20 cellular contexts compared by ENCODE assay signal in genomic region chr5:64318175-64318574, GRCh38.
"Had no signal": no experiment of that assay in that cellular context is flagged by ENCODE, and none has a peak within 500 bp of the region (broad histone marks: within the 10 kb centered on the region; RNA-seq: fewer than 3 reads in every experiment).

No MANE protein-coding gene starts in this region.

- H3K27ac Mint-ChIP-seq: activated naive CD8-positive, alpha-beta T cell treated with anti-CD3 and anti-CD28 coated beads, Interleukin-2, amount 10 ng/mL, durations not matched to agents 7 days and 5 days; brain; immature natural killer cell; naive thymus-derived CD4-positive, alpha-beta T cell; neural progenitor cell; stimulated activated naive CD8-positive, alpha-beta T cell treated with anti-CD3 and anti-CD28 coated beads, Interleukin-15, amount 100 ng/mL, for 72 hours had no signal

- H3K36me3 ChIP-seq: colonic mucosa, neural progenitor cell, prostate gland, suprapubic skin, transverse colon, vagina had no signal

- DNase-seq: activated CD4-positive, alpha-beta T cell treated with anti-CD3 and anti-CD28 coated beads, Interleukin-2, amount 50 U/mL, for 48 hours; activated naive CD8-positive, alpha-beta T cell treated with anti-CD3 and anti-CD28 coated beads, Interleukin-2, amount 10 ng/mL, durations not matched to agents 7 days and 5 days; colonic mucosa; immature natural killer cell; mesendoderm; naive thymus-derived CD4-positive, alpha-beta T cell; right cardiac atrium; stimulated activated CD4-positive, alpha-beta T cell treated with anti-CD3 and anti-CD28 coated beads, Interleukin-15, amount 100 ng/mL, for 24 hours; stimulated activated CD4-positive, alpha-beta T cell treated with anti-CD3 and anti-CD28 coated beads, Interleukin-2, amount 100 ng/mL, for 48 hours; stimulated activated naive CD8-positive, alpha-beta T cell treated with anti-CD3 and anti-CD28 coated beads, Interleukin-15, amount 100 ng/mL, for 72 hours; T-helper 2 cell; transverse colon had no signal

- H3K4me2 ChIP-seq: neural progenitor cell had no signal

- H2AFZ ChIP-seq: neural progenitor cell had no signal

- H3K4me3 ChIP-seq: colonic mucosa, neural progenitor cell, prostate gland, skin epidermis, suprapubic skin, transverse colon, vagina had no signal

- H3K9ac ChIP-seq: neural progenitor cell had no signal

- ATAC-seq: esophagus mucosa; naive thymus-derived CD4-positive, alpha-beta T cell; right cardiac atrium; stimulated activated naive CD8-positive, alpha-beta T cell treated with anti-CD3 and anti-CD28 coated beads, Interleukin-15, amount 100 ng/mL, for 72 hours had no signal

- H3K9me3 Mint-ChIP-seq: activated naive CD8-positive, alpha-beta T cell treated with anti-CD3 and anti-CD28 coated beads, Interleukin-2, amount 10 ng/mL, durations not matched to agents 7 days and 5 days; brain; neural progenitor cell; stimulated activated naive CD8-positive, alpha-beta T cell treated with anti-CD3 and anti-CD28 coated beads, Interleukin-15, amount 100 ng/mL, for 72 hours had no signal

- H3K4me1 ChIP-seq: colonic mucosa, neural progenitor cell, prostate gland, suprapubic skin, transverse colon, vagina had no signal

- H3K27me3 ChIP-seq: colonic mucosa, neural progenitor cell, suprapubic skin, transverse colon, vagina had no signal

- H3K9me3 ChIP-seq: colonic mucosa, prostate gland, suprapubic skin, transverse colon, vagina had no signal

- H3K36me3 Mint-ChIP-seq: activated naive CD8-positive, alpha-beta T cell treated with anti-CD3 and anti-CD28 coated beads, Interleukin-2, amount 10 ng/mL, durations not matched to agents 7 days and 5 days; brain; immature natural killer cell; naive thymus-derived CD4-positive, alpha-beta T cell; neural progenitor cell had no signal

- H3K27ac ChIP-seq: colonic mucosa, neural progenitor cell, prostate gland, skin epidermis, suprapubic skin, transverse colon, vagina, VCaP had no signal
